In genomic region chr18:63283305-63283704, GRCh38 we compare ENCODE assay signal across 17 cellular contexts. TPM values are rescaled to one million over a fixed set of nuclear protein-coding genes. Genes with fewer than 3 reads are reported as not detected.
DNase-seq lines count a peak whose midpoint lies in the region; ATAC-seq, FAIRE-seq and TF ChIP-seq lines count a peak whose summit lies in the region.
"Had no signal": no experiment of that assay in that cellular context is flagged by ENCODE, and none has a peak within 500 bp of the region (broad histone marks: within the 10 kb centered on the region; RNA-seq: fewer than 3 reads in every experiment).

No MANE protein-coding gene starts in this region.

- H3K36me3 ChIP-seq in HEK293 (ENCODE audit: control insufficient read depth in 2 of 2, insufficient read depth in 1 of 2, low read length in 2 of 2): no peaks in the 10 kb centered on the region
- no peaks in the 10 kb centered on the region for H3K36me3 ChIP-seq in ascending aorta
- H3K36me3 ChIP-seq in thyroid gland: no peaks in the 10 kb centered on the region
- H3K36me3 ChIP-seq in brain microvascular endothelial cell (replicated peaks): no peaks in the 10 kb centered on the region
- H3K36me3 ChIP-seq in kidney (ENCODE audit: control insufficient read depth in 1 of 2, insufficient read depth in 2 of 2, low read length in 2 of 2): no peaks in the 10 kb centered on the region
- H3K36me3 ChIP-seq: BE2C had no signal

- no peak for ATAC-seq in naive B cell (ENCODE audit: low read depth in 2 of 2)
- ATAC-seq: CD8-positive, alpha-beta T cell; PC-3 had no signal

- no peak for TF ChIP-seq CTCF in HEK293 (tag by site-specific recombination; IDR thresholded peaks at IDR 0.05)
- no peak for TF ChIP-seq CTCF in ascending aorta (IDR thresholded peaks at IDR 0.05)
- no peak for TF ChIP-seq CTCF in thyroid gland (IDR thresholded peaks at IDR 0.05)
- no peak for TF ChIP-seq CTCF in brain microvascular endothelial cell (IDR thresholded peaks at IDR 0.05; ENCODE audit: low read depth, low read length, missing control alignments)
- no peak for TF ChIP-seq CTCF in kidney (IDR thresholded peaks at IDR 0.05; ENCODE audit: borderline replicate concordance, extremely low read depth, insufficient read depth)

- no peaks in the 10 kb centered on the region for H3K9me3 Mint-ChIP-seq in naive B cell
- H3K9me3 Mint-ChIP-seq: CD8-positive, alpha-beta T cell had no signal

- H3K9me3 ChIP-seq in HEK293 (ENCODE audit: control insufficient read depth, insufficient read depth, low read depth, low read length) (no peaks in the 10 kb centered on the region), ascending aorta (no peaks in the 10 kb centered on the region), thyroid gland (no peaks in the 10 kb centered on the region), kidney (ENCODE audit: control insufficient read depth in 1 of 2, low read length in 2 of 2) (no peaks in the 10 kb centered on the region)
- H3K9me3 ChIP-seq: BE2C had no signal

- DNase-seq in ascending aorta (ENCODE audit: low spot score in 2 of 2) (no peak), naive B cell (no peak), thyroid gland (no peak), brain microvascular endothelial cell (no peak), Ammon's horn (ENCODE audit: low spot score) (no peak), kidney (no peak), activated gamma-delta T cell (lab: John Stamatoyannopoulos, UW) (no peak)
- DNase-seq: ACHN; BE2C; CD8-positive, alpha-beta T cell; H7; Kasumi-1; NCI-H1417; NCI-H1930; NCI-H2171; PC-3 had no signal

- no peak for FAIRE-seq in kidney (lab: Jason Lieb, UNC)

- peak overlapping the region in 5 of 8 donors; percentile 40 to 92 (median 71) for H3K4me3 Mint-ChIP-seq in naive B cell
- H3K4me3 Mint-ChIP-seq: CD8-positive, alpha-beta T cell had no signal

- WGBS in thyroid gland, 2 donors: 86 to 88% methylated on average over 7 of the region's 7 CpGs

- H3K27ac ChIP-seq in HEK293 (ENCODE audit: extremely low read depth, low read depth, low read length) (no peak overlapping the region), ascending aorta (peak overlapping the region; percentile 14 to 20), thyroid gland (peak overlapping the region; percentile 41 to 67 (median 64)), brain microvascular endothelial cell (no peak overlapping the region), kidney (ENCODE audit: low read depth in 2 of 2, low read length in 2 of 2) (no peak overlapping the region)

- in situ Hi-C loops in brain microvascular endothelial cell (cut with HindIII; ENCODE audit: low pct_ligation_motif_present, low sequenced_read_pairs): no loop called here

- intact Hi-C loops in ascending aorta (cut with DNase I) (no loop called here), thyroid gland (cut with DNase I) (no loop called here), kidney (cut with DNase I) (no loop called here)

- CTCF ChIA-PET in HEK293 (lab: Yijun Ruan, JAX): interaction anchor here (1.0 kb wide), 1 partner anchor 44 kb away, joined by 3 read pairs; no protein-coding TSS in a partner anchor

- peaks cover 24 to 32% (median 31%) of the 10 kb centered on the region in 3 donors for H3K4me1 Mint-ChIP-seq in naive B cell

- peaks cover 22% of the 10 kb centered on the region; the same call in 1 of the 2 replicates for H3K4me1 ChIP-seq in HEK293 (ENCODE audit: control insufficient read depth, insufficient read depth, low read length)
- peaks cover 0 to 29% of the 10 kb centered on the region in 2 donors for H3K4me1 ChIP-seq in ascending aorta
- peaks cover 24 to 69% of the 10 kb centered on the region in 2 donors for H3K4me1 ChIP-seq in thyroid gland
- H3K4me1 ChIP-seq in kidney (ENCODE audit: control insufficient read depth in 1 of 2, insufficient read depth in 1 of 2, low read depth in 1 of 2, low read length in 2 of 2): no peaks in the 10 kb centered on the region

- POLR2A ChIA-PET in HEK293 (lab: Yijun Ruan, JAX): no interaction called here

- peaks cover 0 to 26% of the 10 kb centered on the region in 2 donors for H3K36me3 Mint-ChIP-seq in naive B cell

- no peak overlapping the region for H3K9ac ChIP-seq in kidney (ENCODE audit: low read length in 2 of 2)

- peak overlapping the region in 3 of 6 donors; percentile 95 to 99 (median 98) for H3K27ac Mint-ChIP-seq in naive B cell

- TF ChIP-seq POLR2A in thyroid gland (IDR thresholded peaks at IDR 0.05): no peak

- H3K27me3 ChIP-seq in ascending aorta (no peaks in the 10 kb centered on the region), thyroid gland (no peaks in the 10 kb centered on the region), brain microvascular endothelial cell (replicated peaks) (no peaks in the 10 kb centered on the region)
- H3K27me3 ChIP-seq: BE2C had no signal

- H3K4me3 ChIP-seq in HEK293 (ENCODE audit: low read depth, low read length): no peak overlapping the region
- H3K4me3 ChIP-seq in ascending aorta: no peak overlapping the region
- H3K4me3 ChIP-seq in thyroid gland (replicated peaks in 1 of 3): no peak overlapping the region
- H3K4me3 ChIP-seq in brain microvascular endothelial cell (ENCODE audit: low read depth, low read length): no peak overlapping the region
- H3K4me3 ChIP-seq in kidney (ENCODE audit: low read length in 2 of 2): no peak overlapping the region

- H3K27me3 Mint-ChIP-seq in naive B cell: no peaks in the 10 kb centered on the region

TF ChIP-seq in HEK293, 187 proteins besides CTCF, POLR2A, EP300 and RAD21 (continues in another document):
- TF ChIP-seq, protein P1, sequence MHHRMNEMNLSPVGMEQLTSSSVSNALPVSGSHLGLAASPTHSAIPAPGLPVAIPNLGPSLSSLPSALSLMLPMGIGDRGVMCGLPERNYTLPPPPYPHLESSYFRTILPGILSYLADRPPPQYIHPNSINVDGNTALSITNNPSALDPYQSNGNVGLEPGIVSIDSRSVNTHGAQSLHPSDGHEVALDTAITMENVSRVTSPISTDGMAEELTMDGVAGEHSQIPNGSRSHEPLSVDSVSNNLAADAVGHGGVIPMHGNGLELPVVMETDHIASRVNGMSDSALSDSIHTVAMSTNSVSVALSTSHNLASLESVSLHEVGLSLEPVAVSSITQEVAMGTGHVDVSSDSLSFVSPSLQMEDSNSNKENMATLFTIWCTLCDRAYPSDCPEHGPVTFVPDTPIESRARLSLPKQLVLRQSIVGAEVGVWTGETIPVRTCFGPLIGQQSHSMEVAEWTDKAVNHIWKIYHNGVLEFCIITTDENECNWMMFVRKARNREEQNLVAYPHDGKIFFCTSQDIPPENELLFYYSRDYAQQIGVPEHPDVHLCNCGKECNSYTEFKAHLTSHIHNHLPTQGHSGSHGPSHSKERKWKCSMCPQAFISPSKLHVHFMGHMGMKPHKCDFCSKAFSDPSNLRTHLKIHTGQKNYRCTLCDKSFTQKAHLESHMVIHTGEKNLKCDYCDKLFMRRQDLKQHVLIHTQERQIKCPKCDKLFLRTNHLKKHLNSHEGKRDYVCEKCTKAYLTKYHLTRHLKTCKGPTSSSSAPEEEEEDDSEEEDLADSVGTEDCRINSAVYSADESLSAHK (tag by site-specific recombination; IDR thresholded peaks at IDR 0.05): no peak
- TF ChIP-seq FEZF1 (tag by site-specific recombination; IDR thresholded peaks at IDR 0.05): peak; percentile 80
- TF ChIP-seq ZNF792 (tag by site-specific recombination; IDR thresholded peaks at IDR 0.05): no peak
- no peak for TF ChIP-seq WT1 (tag by site-specific recombination; IDR thresholded peaks at IDR 0.05)
- no peak for TF ChIP-seq YY1 (tag by site-specific recombination; IDR thresholded peaks at IDR 0.05)
- no peak for TF ChIP-seq PRDM2 (tag by site-specific recombination; IDR thresholded peaks at IDR 0.05; ENCODE audit: borderline replicate concordance)

RNA-seq across cellular contexts. Expression of gene BCL2, which starts 36.3 kb away (rescaled TPM):
- total RNA-seq in ascending aorta (20.5 TPM), thyroid gland (100 to 1,000 TPM; 108 to 163 (median 115) TPM), kidney (39.2 TPM)
- polyA plus RNA-seq in naive B cell (ENCODE audit: low read depth in 6 of 6) (10 to 100 TPM; 11.8 to 43.0 (median 30.1) TPM), kidney (ENCODE audit: insufficient read depth, low read depth, low replicate concordance) (6.0 TPM)

Comparison
In these comparisons a context has a peak if more than half of its experiments do, and no peak if none do; other contexts are left out.
1. H3K27ac ChIP-seq: peak in ascending aorta (2 of 2) and thyroid gland (3 of 3); none in HEK293 (single experiment), brain microvascular endothelial cell (single experiment) and kidney (0 of 2).